ENCODE assay signal across 22 cellular contexts in genomic region chr3:56366641-56366984, GRCh38.
DNase-seq lines count a peak whose midpoint lies in the region; ATAC-seq and TF ChIP-seq lines count a peak whose summit lies in the region.
"Had no signal": no experiment of that assay in that cellular context is flagged by ENCODE, and none has a peak within 500 bp of the region (broad histone marks: within the 10 kb centered on the region; RNA-seq: fewer than 3 reads in every experiment).

No MANE protein-coding gene starts in this region.

- H3F3A ChIP-seq in neural progenitor cell (ENCODE audit: low read depth): peaks cover 4% of the 10 kb centered on the region

- peak overlapping the region; percentile 30 for H3K4me2 ChIP-seq in neural progenitor cell

- H3K9me3 Mint-ChIP-seq in chondrocyte (ENCODE audit: low read depth): no peaks in the 10 kb centered on the region
- no peaks in the 10 kb centered on the region for H3K9me3 Mint-ChIP-seq in neural progenitor cell
- H3K9me3 Mint-ChIP-seq in MCF 10A (ENCODE audit: unreplicated experiment): no peaks in the 10 kb centered on the region
- H3K9me3 Mint-ChIP-seq: activated T-cell treated with anti-CD3 and anti-CD28 coated beads, Interleukin-2, amount 50 U/mL, for 72 hours had no signal

- CTCF ChIA-PET in MCF 10A (lab: Yijun Ruan, JAX): interaction anchor here (1.2 kb wide), 1 partner anchor 9 kb away, joined by 4 read pairs; no protein-coding TSS in a partner anchor

- ATAC-seq in HG02678 (IDR thresholded peaks at IDR 0.05; ENCODE audit: unreplicated experiment): no peak
- ATAC-seq: activated T-cell treated with anti-CD3 and anti-CD28 coated beads, Interleukin-2, amount 50 U/mL, for 72 hours; left lung; mucosa of descending colon had no signal

- H3K4me1 ChIP-seq in neural progenitor cell: peaks cover 18% of the 10 kb centered on the region
- H3K4me1 ChIP-seq: left lung, vagina had no signal

- no peaks in the 10 kb centered on the region for H3K9me3 ChIP-seq in neural progenitor cell (ENCODE audit: low read depth)
- H3K9me3 ChIP-seq: left lung, mucosa of descending colon, vagina had no signal

- intact Hi-C loops in MCF 10A (cut with micrococcal nuclease): no loop called here

- DNase-seq in Ammon's horn (ENCODE audit: low spot score) (peak; percentile 20), NCI-H446 treated with DMSO at 0.1 percent for 48 hours (lab: John Stamatoyannopoulos, UW) (peak; percentile 15), chondrocyte (ENCODE audit: low spot score) (no peak), neural progenitor cell (ENCODE audit: low spot score) (peak; percentile 67), NCI-H1436 treated with DMSO at 0.1 percent for 48 hours (lab: John Stamatoyannopoulos, UW) (no peak), glomerular visceral epithelial cell (ENCODE audit: extremely low spot score) (no peak), MCF 10A (ENCODE audit: unreplicated experiment) (no peak)
- DNase-seq: activated CD4-positive, CD25-positive, alpha-beta regulatory T cell treated with anti-CD3 and anti-CD28 coated beads, Interleukin-2, amount 50 U/mL, for 72 hours; activated naive CD4-positive, alpha-beta T cell treated with anti-CD3 and anti-CD28 coated beads, Interleukin-2, amount 50 U/mL, for 16 hours; activated T-cell treated with anti-CD3 and anti-CD28 coated beads, Interleukin-2, amount 50 U/mL, for 72 hours; aorta; cortex of kidney; DMS 273 treated with DMSO at 0.1 percent for 48 hours; left lung; mucosa of descending colon; NCI-H1417 treated with DMSO at 0.1 percent for 48 hours; NCI-H2171 treated with DMSO at 0.1 percent for 48 hours; stimulated activated CD4-positive, alpha-beta T cell treated with anti-CD3 and anti-CD28 coated beads, Interleukin-12 subunit alpha, Interleukin-12 subunit beta, amount 100 ng/mL, for 4 hours; T1000 had no signal

- H2AFZ ChIP-seq in neural progenitor cell (replicated peaks): no peak overlapping the region

- H3K4me1 Mint-ChIP-seq in chondrocyte (ENCODE audit: low read depth): peaks cover 20% of the 10 kb centered on the region
- peaks cover 2% of the 10 kb centered on the region for H3K4me1 Mint-ChIP-seq in neural progenitor cell
- no peaks in the 10 kb centered on the region for H3K4me1 Mint-ChIP-seq in MCF 10A (ENCODE audit: insufficient read depth, unreplicated experiment)

- H3K27ac Mint-ChIP-seq in chondrocyte (ENCODE audit: unreplicated experiment) (peak overlapping the region; percentile 62), neural progenitor cell (no peak overlapping the region), MCF 10A (ENCODE audit: low read depth, unreplicated experiment) (no peak overlapping the region)
- H3K27ac Mint-ChIP-seq: activated T-cell treated with anti-CD3 and anti-CD28 coated beads, Interleukin-2, amount 50 U/mL, for 72 hours had no signal

- no peaks in the 10 kb centered on the region for H3K79me2 ChIP-seq in neural progenitor cell (ENCODE audit: low read depth)

- H3K27ac ChIP-seq in neural progenitor cell: peak overlapping the region; percentile 59
- H3K27ac ChIP-seq: C4-2B, left lung, vagina had no signal

- H3K9ac ChIP-seq in neural progenitor cell: no peak overlapping the region

- TF ChIP-seq CTCF in chondrocyte (IDR thresholded peaks at IDR 0.05): no peak
- no peak for TF ChIP-seq CTCF in neural progenitor cell (IDR thresholded peaks at IDR 0.05)
- TF ChIP-seq CTCF in MCF 10A (IDR thresholded peaks at IDR 0.05; ENCODE audit: unreplicated experiment): no peak

- no peaks in the 10 kb centered on the region for H3K36me3 ChIP-seq in neural progenitor cell
- H3K36me3 ChIP-seq: left lung, vagina had no signal

- no peaks in the 10 kb centered on the region for H3K27me3 ChIP-seq in neural progenitor cell
- H3K27me3 ChIP-seq: left lung, vagina had no signal

- H4K20me1 ChIP-seq in neural progenitor cell (ENCODE audit: low read depth): peaks cover 5% of the 10 kb centered on the region

- BruUV-seq in MCF 10A (replicated peaks; lab: Mats Ljungman, UMichigan): no TSS peak

- H3K36me3 Mint-ChIP-seq in chondrocyte (ENCODE audit: low read depth) (no peaks in the 10 kb centered on the region), neural progenitor cell (no peaks in the 10 kb centered on the region), MCF 10A (ENCODE audit: insufficient read depth, unreplicated experiment) (no peaks in the 10 kb centered on the region)

- peaks cover under 1% of the 10 kb centered on the region for H3K27me3 Mint-ChIP-seq in chondrocyte (ENCODE audit: low read depth)
- H3K27me3 Mint-ChIP-seq in neural progenitor cell (ENCODE audit: insufficient read depth, low read depth): no peaks in the 10 kb centered on the region
- peaks cover 10% of the 10 kb centered on the region for H3K27me3 Mint-ChIP-seq in MCF 10A (ENCODE audit: insufficient read depth, unreplicated experiment)

- POLR2A ChIA-PET in MCF 10A (lab: Yijun Ruan, JAX): no interaction called here

- H3K4me3 Mint-ChIP-seq in chondrocyte (ENCODE audit: unreplicated experiment): no peak overlapping the region
- no peak overlapping the region for H3K4me3 Mint-ChIP-seq in neural progenitor cell
- no peak overlapping the region for H3K4me3 Mint-ChIP-seq in MCF 10A (ENCODE audit: unreplicated experiment)
- H3K4me3 Mint-ChIP-seq: activated T-cell treated with anti-CD3 and anti-CD28 coated beads, Interleukin-2, amount 50 U/mL, for 72 hours had no signal

- no peak overlapping the region for H3K4me3 ChIP-seq in neural progenitor cell
- H3K4me3 ChIP-seq: left lung, mucosa of descending colon, vagina had no signal

Comparison
In these comparisons a context has a peak if more than half of its experiments do, and no peak if none do; other contexts are left out.
1. DNase-seq: peak in Ammon's horn (single experiment), NCI-H446 treated with DMSO at 0.1 percent for 48 hours (single experiment) and neural progenitor cell (single experiment); none in chondrocyte (single experiment), NCI-H1436 treated with DMSO at 0.1 percent for 48 hours (single experiment), glomerular visceral epithelial cell (single experiment) and MCF 10A (single experiment).